8 cellular contexts compared by ENCODE assay signal in the genomic region with DNA sequence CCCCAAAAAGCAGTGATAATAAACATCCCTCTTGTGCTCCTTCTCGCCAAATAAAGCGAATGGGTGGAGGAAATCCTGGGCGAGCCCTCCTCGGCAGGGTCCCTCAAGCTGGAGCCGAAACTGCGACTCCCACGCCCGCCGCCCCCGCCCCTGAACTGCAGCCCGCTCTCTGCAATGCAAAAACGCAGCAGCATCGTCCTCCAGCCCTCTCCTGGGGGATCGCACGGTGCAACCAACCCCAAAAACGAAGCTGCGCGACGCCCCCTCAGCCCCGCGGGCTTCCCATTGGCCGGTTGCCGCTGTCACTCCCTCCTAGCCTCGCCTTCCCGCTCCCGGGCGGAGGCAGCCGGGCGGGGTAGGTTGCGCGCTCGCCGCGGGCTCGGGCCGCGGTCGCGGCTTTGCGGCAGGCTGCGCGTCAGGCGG. TPM values are rescaled to one million over a fixed set of nuclear protein-coding genes. Genes with fewer than 3 reads are reported as not detected.
A peak's percentile ranks its signal among the peaks of the same experiment; 100 is the strongest.
DNase-seq lines count a peak whose midpoint lies in the region; ATAC-seq and TF ChIP-seq lines count a peak whose summit lies in the region.

A gene with protein sequence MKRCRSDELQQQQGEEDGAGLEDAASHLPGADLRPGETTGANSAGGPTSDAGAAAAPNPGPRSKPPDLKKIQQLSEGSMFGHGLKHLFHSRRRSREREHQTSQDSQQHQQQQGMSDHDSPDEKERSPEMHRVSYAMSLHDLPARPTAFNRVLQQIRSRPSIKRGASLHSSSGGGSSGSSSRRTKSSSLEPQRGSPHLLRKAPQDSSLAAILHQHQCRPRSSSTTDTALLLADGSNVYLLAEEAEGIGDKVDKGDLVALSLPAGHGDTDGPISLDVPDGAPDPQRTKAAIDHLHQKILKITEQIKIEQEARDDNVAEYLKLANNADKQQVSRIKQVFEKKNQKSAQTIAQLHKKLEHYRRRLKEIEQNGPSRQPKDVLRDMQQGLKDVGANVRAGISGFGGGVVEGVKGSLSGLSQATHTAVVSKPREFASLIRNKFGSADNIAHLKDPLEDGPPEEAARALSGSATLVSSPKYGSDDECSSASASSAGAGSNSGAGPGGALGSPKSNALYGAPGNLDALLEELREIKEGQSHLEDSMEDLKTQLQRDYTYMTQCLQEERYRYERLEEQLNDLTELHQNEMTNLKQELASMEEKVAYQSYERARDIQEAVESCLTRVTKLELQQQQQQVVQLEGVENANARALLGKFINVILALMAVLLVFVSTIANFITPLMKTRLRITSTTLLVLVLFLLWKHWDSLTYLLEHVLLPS (plus strand): TSS at position 363 of the 423 bp plus-strand sequence. CDS start 619 bp downstream, outside the sequence.

- TF ChIP-seq CTCF in SU-DHL-6 (IDR thresholded peaks at IDR 0.05; ENCODE audit: insufficient read depth, low read length, poor library complexity, severe bottlenecking) (no peak), omental fat pad (IDR thresholded peaks at IDR 0.05) (no peak), suprapubic skin (IDR thresholded peaks at IDR 0.05) (no peak)

- H3K27me3 ChIP-seq in H7 (ENCODE audit: control insufficient read depth, insufficient read depth, low read length) (peaks cover 8% of the 10 kb centered on the region), SU-DHL-6 (ENCODE audit: low read length) (no peaks in the 10 kb centered on the region), suprapubic skin (no peaks in the 10 kb centered on the region)

- H3K27ac Mint-ChIP-seq in activated naive CD8-positive, alpha-beta T cell treated with anti-CD3 and anti-CD28 coated beads for 36 hours = peak within 1 kb of the TSS; percentile 86

- H3K9me3 Mint-ChIP-seq in activated naive CD8-positive, alpha-beta T cell treated with anti-CD3 and anti-CD28 coated beads for 36 hours = no peaks in the 10 kb centered on the region

- no peaks in the 10 kb centered on the region for H3K9me2 ChIP-seq in SU-DHL-6 (replicated peaks; ENCODE audit: insufficient read depth, low read length)

- no peak for TF ChIP-seq EP300 in suprapubic skin (IDR thresholded peaks at IDR 0.05)

- peaks cover 39% of the 10 kb centered on the region for H3K4me1 Mint-ChIP-seq in activated naive CD8-positive, alpha-beta T cell treated with anti-CD3 and anti-CD28 coated beads for 36 hours

- peaks cover 26% of the 10 kb centered on the region for H3K36me3 Mint-ChIP-seq in activated naive CD8-positive, alpha-beta T cell treated with anti-CD3 and anti-CD28 coated beads for 36 hours

- DNase-seq in COLO668 (lab: John Stamatoyannopoulos, UW; ENCODE audit: unreplicated experiment) (peak; percentile 87), H7 (peak; percentile 99), NCI-H1417 (lab: John Stamatoyannopoulos, UW) (peak; percentile 87 to 99 (median 94)), head of caudate nucleus (peak; percentile 92 to 99 (median 98)), omental fat pad (ENCODE audit: low spot score) (peak; percentile 61), suprapubic skin (ENCODE audit: low spot score in 2 of 2) (peak; percentile 91 to 93)
- peak; percentile 93 for DNase-seq in activated naive CD8-positive, alpha-beta T cell treated with anti-CD3 and anti-CD28 coated beads for 36 hours

- peak within 1 kb of the TSS; percentile 49 for H3K9ac ChIP-seq in SU-DHL-6 (ENCODE audit: low read length)

- WGBS in suprapubic skin = 0% methylated on average over 12 of the region's 43 CpGs

- peaks cover 17% of the 10 kb centered on the region for H3K27me3 Mint-ChIP-seq in activated naive CD8-positive, alpha-beta T cell treated with anti-CD3 and anti-CD28 coated beads for 36 hours

- H3K4me2 ChIP-seq in SU-DHL-6 (ENCODE audit: low read depth, low read length, poor library complexity, severe bottlenecking) = peak within 1 kb of the TSS; percentile 96

- H3K9me3 ChIP-seq in SU-DHL-6 (ENCODE audit: insufficient read depth, low read length) = no peaks in the 10 kb centered on the region
- H3K9me3 ChIP-seq in suprapubic skin = no peaks in the 10 kb centered on the region

- peak within 1 kb of the TSS; percentile 70 for H3K4me3 ChIP-seq in H7 (ENCODE audit: insufficient read depth, low read depth, low read length)
- peak within 1 kb of the TSS; percentile 77 for H3K4me3 ChIP-seq in SU-DHL-6 (ENCODE audit: insufficient read depth, low read length, poor library complexity, severe bottlenecking)
- H3K4me3 ChIP-seq in suprapubic skin = peak within 1 kb of the TSS; percentile 54

- H3K27ac ChIP-seq in SU-DHL-6 (ENCODE audit: low read depth, low read length) (no peak within 1 kb of the TSS), suprapubic skin (peak within 1 kb of the TSS; percentile 34)

- peaks cover 47% of the 10 kb centered on the region for H3K4me1 ChIP-seq in suprapubic skin

- no peaks in the 10 kb centered on the region for H3K79me2 ChIP-seq in SU-DHL-6 (ENCODE audit: insufficient read depth, low read length)

- H2AFZ ChIP-seq in SU-DHL-6 (ENCODE audit: low read depth, low read length, severe bottlenecking) = peak within 1 kb of the TSS; percentile 87

- no peaks in the 10 kb centered on the region for H4K20me1 ChIP-seq in SU-DHL-6 (ENCODE audit: low read depth, low read length)

- no peak for TF ChIP-seq POLR2A in suprapubic skin (IDR thresholded peaks at IDR 0.05)

- H3F3A ChIP-seq in SU-DHL-6 (ENCODE audit: insufficient read depth) = no peaks in the 10 kb centered on the region

- H3K4me3 Mint-ChIP-seq in activated naive CD8-positive, alpha-beta T cell treated with anti-CD3 and anti-CD28 coated beads for 36 hours = peak within 1 kb of the TSS; percentile 96

- intact Hi-C loops in head of caudate nucleus (cut with DNase I) = loop anchor here (1.0 to 2.0 kb wide), 2 partner anchors 16 to 29 kb away; a partner anchor contains a TSS

- peak; percentile 95 for ATAC-seq in omental fat pad (ENCODE audit: low FRiP score)

- H3K36me3 ChIP-seq in H7 (replicated peaks; ENCODE audit: control insufficient read depth, insufficient read depth, low read length) (no peaks in the 10 kb centered on the region; the same call in 1 of the 2 replicates), SU-DHL-6 (ENCODE audit: low read length) (no peaks in the 10 kb centered on the region), suprapubic skin (no peaks in the 10 kb centered on the region)

RNA-seq across cellular contexts. Expression of the gene that starts here (rescaled TPM):
- total RNA-seq in H7 (2014; rRNA removed; shearing (Covaris generic)) = 13.6 and 19.3 TPM in 2 replicates
- total RNA-seq in activated naive CD8-positive, alpha-beta T cell treated with anti-CD3 and anti-CD28 coated beads for 36 hours = 10 to 100 TPM; 13.3 to 14.0 TPM
- total RNA-seq in omental fat pad = 1 to 10 TPM in 3 of 4 donors, under 1 TPM in 1; 0.96 to 4.9 (median 2.2) TPM
- 1 to 10 TPM; 3.1 to 4.3 (median 4.1) TPM for total RNA-seq in suprapubic skin
